Comparison of ENCODE assay signal across 29 cellular contexts in the genomic region with DNA sequence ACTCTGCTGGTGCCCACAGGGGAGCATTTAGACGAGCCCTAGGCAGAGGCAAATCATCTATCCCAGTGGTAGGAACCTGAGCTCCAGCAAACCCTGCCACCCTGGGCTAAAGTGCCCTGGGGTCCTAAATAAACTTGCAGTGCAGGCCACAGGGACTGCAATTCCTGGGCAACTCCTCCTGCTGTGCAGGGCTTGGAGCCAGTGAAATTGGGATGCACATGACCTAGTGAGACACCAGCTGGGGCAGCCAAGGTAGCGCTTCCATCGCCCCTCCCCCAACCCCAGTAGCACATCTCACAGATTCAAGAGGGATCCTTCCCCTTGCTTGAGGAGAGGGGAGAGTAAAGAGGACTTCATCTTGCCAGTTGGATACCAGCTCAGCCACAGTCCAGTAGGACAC. TPM values are rescaled to one million over a fixed set of nuclear protein-coding genes. Genes with fewer than 3 reads are reported as not detected.
"Had no signal": no experiment of that assay in that cellular context is flagged by ENCODE, and none has a peak within 500 bp of the region (broad histone marks: within the 10 kb centered on the region; RNA-seq: fewer than 3 reads in every experiment).

No MANE protein-coding gene starts in this region.

- H3K9ac ChIP-seq: neural progenitor cell had no signal

- H3K27ac ChIP-seq: dorsolateral prefrontal cortex, heart left ventricle, neural progenitor cell, ovary, right atrium auricular region, sigmoid colon, skin epidermis, testis had no signal

- H3K27me3 ChIP-seq: dorsolateral prefrontal cortex, heart left ventricle, neural progenitor cell, ovary, right atrium auricular region, sigmoid colon, testis had no signal

- H3K36me3 ChIP-seq: heart left ventricle, neural progenitor cell, ovary, right atrium auricular region, sigmoid colon had no signal

- H3K9me3 ChIP-seq: heart left ventricle, ovary, right atrium auricular region, sigmoid colon, testis had no signal

- H3K9me3 Mint-ChIP-seq: neural progenitor cell; stimulated activated naive B cell treated with anti-CD40 and anti-IgM and Interleukin-4, amounts not matched to agents 10 μg/mL and 1 μg/mL and 100 μg/mL, for 72 hours; stimulated activated naive CD8-positive, alpha-beta T cell treated with anti-CD3 and anti-CD28 coated beads, Interleukin-15, amount 100 ng/mL, for 72 hours had no signal

- H3K4me1 Mint-ChIP-seq: stimulated activated naive B cell treated with anti-CD40 and anti-IgM and Interleukin-4, amounts not matched to agents 10 μg/mL and 1 μg/mL and 100 μg/mL, for 72 hours; stimulated activated naive CD8-positive, alpha-beta T cell treated with anti-CD3 and anti-CD28 coated beads, Interleukin-15, amount 100 ng/mL, for 72 hours had no signal

- H3K4me3 ChIP-seq: dorsolateral prefrontal cortex, heart left ventricle, lung, neural progenitor cell, ovary, right atrium auricular region, sigmoid colon, skin epidermis, testis had no signal

- H3K27ac Mint-ChIP-seq: neural progenitor cell; stimulated activated naive B cell treated with anti-CD40 and anti-IgM and Interleukin-4, amounts not matched to agents 10 μg/mL and 1 μg/mL and 100 μg/mL, for 72 hours; stimulated activated naive CD8-positive, alpha-beta T cell treated with anti-CD3 and anti-CD28 coated beads, Interleukin-15, amount 100 ng/mL, for 72 hours had no signal

- DNase-seq: cortex of kidney; dorsolateral prefrontal cortex; effector CD8-positive, alpha-beta T cell; heart left ventricle; kidney; left cardiac atrium; left ventricle myocardium superior; mesenchymal stem cell; naive thymus-derived CD8-positive, alpha-beta T cell; nucleus accumbens; ovary; sigmoid colon; stimulated activated CD4-positive, alpha-beta T cell treated with anti-CD3 and anti-CD28 coated beads, Interleukin-2, amount 100 ng/mL, for 24 hours; stimulated activated CD4-positive, alpha-beta T cell treated with anti-CD3 and anti-CD28 coated beads, Interleukin-4, amount 100 ng/mL, for 4 hours; stimulated activated naive B cell treated with anti-CD40 and anti-IgM and Interleukin-4, amounts not matched to agents 10 μg/mL and 1 μg/mL and 100 μg/mL, for 72 hours; stimulated activated naive CD8-positive, alpha-beta T cell treated with anti-CD3 and anti-CD28 coated beads, Interleukin-15, amount 100 ng/mL, for 72 hours; testis had no signal

- H3K4me3 Mint-ChIP-seq: naive thymus-derived CD8-positive, alpha-beta T cell; neural progenitor cell; stimulated activated naive B cell treated with anti-CD40 and anti-IgM and Interleukin-4, amounts not matched to agents 10 μg/mL and 1 μg/mL and 100 μg/mL, for 72 hours; stimulated activated naive CD8-positive, alpha-beta T cell treated with anti-CD3 and anti-CD28 coated beads, Interleukin-15, amount 100 ng/mL, for 72 hours had no signal

- H2AFZ ChIP-seq: neural progenitor cell had no signal

- H3K27me3 Mint-ChIP-seq: stimulated activated naive B cell treated with anti-CD40 and anti-IgM and Interleukin-4, amounts not matched to agents 10 μg/mL and 1 μg/mL and 100 μg/mL, for 72 hours; stimulated activated naive CD8-positive, alpha-beta T cell treated with anti-CD3 and anti-CD28 coated beads, Interleukin-15, amount 100 ng/mL, for 72 hours had no signal

- FAIRE-seq: endometrium, frontal cortex, kidney had no signal

- H3K4me2 ChIP-seq: neural progenitor cell had no signal

- H3K36me3 Mint-ChIP-seq: naive thymus-derived CD8-positive, alpha-beta T cell; neural progenitor cell; stimulated activated naive B cell treated with anti-CD40 and anti-IgM and Interleukin-4, amounts not matched to agents 10 μg/mL and 1 μg/mL and 100 μg/mL, for 72 hours had no signal

- ATAC-seq: heart left ventricle; left cardiac atrium; left ventricle myocardium superior; naive thymus-derived CD8-positive, alpha-beta T cell; stimulated activated naive B cell treated with anti-CD40 and anti-IgM and Interleukin-4, amounts not matched to agents 10 μg/mL and 1 μg/mL and 100 μg/mL, for 72 hours; stimulated activated naive CD8-positive, alpha-beta T cell treated with anti-CD3 and anti-CD28 coated beads, Interleukin-15, amount 100 ng/mL, for 72 hours had no signal

- H3K4me1 ChIP-seq: heart left ventricle, neural progenitor cell, right atrium auricular region, sigmoid colon, testis had no signal

RNA-seq across cellular contexts. Expression of a gene that starts 44.1 kb away (rescaled TPM):
- total RNA-seq: esophagus mucosa, fibroblast of lung, frontal cortex, glomerular endothelial cell, heart left ventricle, kidney, left cardiac atrium, left ventricle myocardium superior, posterior vena cava, right atrium auricular region, sigmoid colon, subcutaneous adipose tissue, urinary bladder had no signal
- polyA plus RNA-seq: fibroblast of lung, heart left ventricle, lung, ovary, sigmoid colon had no signal
